29 cellular contexts compared by ENCODE assay signal in genomic region chr5:120101771-120102170, GRCh38.
"Had no signal": no experiment of that assay in that cellular context is flagged by ENCODE, and none has a peak within 500 bp of the region (broad histone marks: within the 10 kb centered on the region; RNA-seq: fewer than 3 reads in every experiment).

No MANE protein-coding gene starts in this region.

- H3K9me3 Mint-ChIP-seq: nephron progenitor cell; neural progenitor cell; stimulated activated naive CD8-positive, alpha-beta T cell treated with anti-CD3 and anti-CD28 coated beads, Interleukin-15, Interleukin-2, amounts not matched to agents 100 ng/mL and 50 ng/mL, for 24 hours had no signal

- H3K27ac ChIP-seq: left lung, lower lobe of right lung, neural progenitor cell, neutrophil, parathyroid adenoma, right atrium auricular region, right lobe of liver, spleen, suprapubic skin, thoracic aorta, tibial artery, upper lobe of right lung had no signal

- H3K9ac ChIP-seq: neural progenitor cell, parathyroid adenoma had no signal

- H3K9me3 ChIP-seq: left lung, lower lobe of right lung, neutrophil, right atrium auricular region, right lobe of liver, spleen, suprapubic skin, thoracic aorta, tibial artery, upper lobe of right lung had no signal

- FAIRE-seq: islet of Langerhans, small intestine, urothelium cell line had no signal

- H3K4me2 ChIP-seq: neural progenitor cell had no signal

- H3K4me3 Mint-ChIP-seq: immature natural killer cell; nephron progenitor cell; neural progenitor cell; stimulated activated effector memory CD8-positive, alpha-beta T cell treated with anti-CD3 and anti-CD28 coated beads, Interleukin-12 subunit alpha, Interleukin-12 subunit beta, amount 100 ng/mL, for 72 hours; stimulated activated naive CD8-positive, alpha-beta T cell treated with anti-CD3 and anti-CD28 coated beads, Interleukin-15, Interleukin-2, amounts not matched to agents 100 ng/mL and 50 ng/mL, for 24 hours had no signal

- H3K27me3 Mint-ChIP-seq: stimulated activated naive CD8-positive, alpha-beta T cell treated with anti-CD3 and anti-CD28 coated beads, Interleukin-15, Interleukin-2, amounts not matched to agents 100 ng/mL and 50 ng/mL, for 24 hours had no signal

- DNase-seq: hypothalamus; immature natural killer cell; kidney; left colon; left lung; lower lobe of right lung; mammary epithelial cell; mesenchymal stem cell; natural killer cell; nephron progenitor cell; occipital lobe; right lobe of liver; small intestine; spleen; stimulated activated CD4-positive, alpha-beta T cell treated with anti-CD3 and anti-CD28 coated beads, Interleukin-4, amount 100 ng/mL, for 24 hours; stimulated activated naive CD4-positive, alpha-beta T cell; tibial artery; trophoblast cell; upper lobe of right lung had no signal

- H3K36me3 ChIP-seq: left lung, lower lobe of right lung, neural progenitor cell, neutrophil, right atrium auricular region, spleen, suprapubic skin, thoracic aorta, tibial artery, upper lobe of right lung had no signal

- H3K4me3 ChIP-seq: left lung, lower lobe of right lung, neural progenitor cell, right atrium auricular region, right lobe of liver, spleen, suprapubic skin, thoracic aorta, tibial artery, upper lobe of right lung had no signal

- ATAC-seq: left colon; left lung; lower lobe of right lung; natural killer cell; right lobe of liver; stimulated activated effector memory CD8-positive, alpha-beta T cell treated with anti-CD3 and anti-CD28 coated beads, Interleukin-12 subunit alpha, Interleukin-12 subunit beta, amount 100 ng/mL, for 72 hours; upper lobe of right lung had no signal

- H3K4me1 ChIP-seq: left lung, lower lobe of right lung, neural progenitor cell, parathyroid adenoma, right atrium auricular region, right lobe of liver, suprapubic skin, tibial artery, upper lobe of right lung had no signal

- H2AFZ ChIP-seq: neural progenitor cell, parathyroid adenoma had no signal

- H3K4me1 Mint-ChIP-seq: neural progenitor cell; stimulated activated effector memory CD8-positive, alpha-beta T cell treated with anti-CD3 and anti-CD28 coated beads, Interleukin-12 subunit alpha, Interleukin-12 subunit beta, amount 100 ng/mL, for 72 hours had no signal

- H3K36me3 Mint-ChIP-seq: immature natural killer cell; natural killer cell; neural progenitor cell; stimulated activated effector memory CD8-positive, alpha-beta T cell treated with anti-CD3 and anti-CD28 coated beads, Interleukin-12 subunit alpha, Interleukin-12 subunit beta, amount 100 ng/mL, for 72 hours had no signal

- H3K27me3 ChIP-seq: left lung, neural progenitor cell, neutrophil, right atrium auricular region, right lobe of liver, spleen, suprapubic skin, tibial artery, upper lobe of right lung had no signal

- H3K27ac Mint-ChIP-seq: nephron progenitor cell; neural progenitor cell; stimulated activated effector memory CD8-positive, alpha-beta T cell treated with anti-CD3 and anti-CD28 coated beads, Interleukin-12 subunit alpha, Interleukin-12 subunit beta, amount 100 ng/mL, for 72 hours; stimulated activated naive CD8-positive, alpha-beta T cell treated with anti-CD3 and anti-CD28 coated beads, Interleukin-15, Interleukin-2, amounts not matched to agents 100 ng/mL and 50 ng/mL, for 24 hours had no signal

- H3K79me2 ChIP-seq: parathyroid adenoma had no signal
